Comparison of ENCODE assay signal across 23 cellular contexts in the genomic region with DNA sequence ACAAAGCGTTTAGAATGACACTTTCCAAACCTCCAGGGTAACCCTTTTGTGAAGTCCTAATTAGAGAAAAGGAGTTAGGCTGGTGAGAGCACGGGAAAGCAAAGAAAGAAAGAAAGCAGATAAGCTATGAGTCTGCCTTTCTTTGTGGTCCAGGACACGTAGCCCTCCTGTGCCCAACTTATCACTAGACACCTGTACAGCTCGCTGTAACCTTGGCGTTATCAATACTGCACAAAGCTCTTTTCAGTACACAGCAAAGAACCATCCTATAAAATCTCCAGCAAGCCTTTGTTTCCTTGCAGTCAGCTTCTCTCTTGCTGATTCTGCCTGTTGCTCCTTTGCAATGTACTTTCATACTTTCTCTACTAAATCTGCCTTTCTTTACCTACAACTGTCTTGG. TPM values are rescaled to one million over a fixed set of nuclear protein-coding genes. Genes with fewer than 3 reads are reported as not detected.
DNase-seq lines count a peak whose midpoint lies in the region; ATAC-seq, FAIRE-seq and TF ChIP-seq lines count a peak whose summit lies in the region.
"Had no signal": no experiment of that assay in that cellular context is flagged by ENCODE, and none has a peak within 500 bp of the region (broad histone marks: within the 10 kb centered on the region; RNA-seq: fewer than 3 reads in every experiment).

No MANE protein-coding gene starts in this region.

- WGBS in K562 (ENCODE audit: insufficient coverage, low coverage, missing lambda C conversion rate) = 2% methylated on average over 5 of the region's 5 CpGs

- no peaks in the 10 kb centered on the region for H3K36me3 Mint-ChIP-seq in progenitor cell of endocrine pancreas (ENCODE audit: insufficient read depth)
- H3K36me3 Mint-ChIP-seq: CD8-positive, alpha-beta T cell had no signal

- TF ChIP-seq CTCF in K562 (IDR thresholded peaks at IDR 0.05 in 2 of 3, conservative IDR thresholded peaks at IDR 0.05 in 1 of 3; ENCODE audit: insufficient read depth in 2 of 3, low read depth in 1 of 3, low read length in 3 of 3) (no peak), progenitor cell of endocrine pancreas (IDR thresholded peaks at IDR 0.05; ENCODE audit: unreplicated experiment) (no peak)

- no peaks in the 10 kb centered on the region for H4K20me1 ChIP-seq in K562 (replicated peaks; ENCODE audit: control insufficient read depth, insufficient read depth, low read length)
- H4K20me1 ChIP-seq: BLaER1 treated with 17β-estradiol and CSF1 and Interleukin-3, amounts not matched to agents 10 nM and 100 nM had no signal

- DNase-seq in DMS 273 (lab: John Stamatoyannopoulos, UW; ENCODE audit: unreplicated experiment) (peak; percentile 2), DMS 273 treated with DMSO at 0.1 percent for 48 hours (lab: John Stamatoyannopoulos, UW) (no peak), K562 (ENCODE audit: extremely low read depth in 1 of 4, low spot score in 3 of 4) (peak in 1 of 4 experiments; percentile 60), progenitor cell of endocrine pancreas (ENCODE audit: low spot score, unreplicated experiment) (no peak), posterior cingulate gyrus (no peak)
- no peak for DNase-seq in stimulated activated CD4-positive, alpha-beta T cell treated with anti-CD3 and anti-CD28 coated beads, Interleukin-12 subunit alpha, Interleukin-12 subunit beta, amount 100 ng/mL, for 4 hours
- DNase-seq: AML-193; Caco-2; Calu3; CD4-positive, alpha-beta T cell; CD8-positive, alpha-beta T cell; DMS79 treated with DMSO at 0.1 percent for 48 hours; GF-D8 had no signal

- no peaks in the 10 kb centered on the region for H3K79me2 ChIP-seq in K562 (ENCODE audit: control insufficient read depth, insufficient read depth, low read length)

- H3K36me3 ChIP-seq in K562 (ENCODE audit: control insufficient read depth, insufficient read depth, low read length) = no peaks in the 10 kb centered on the region
- H3K36me3 ChIP-seq: BLaER1 treated with 17β-estradiol and CSF1 and Interleukin-3, amounts not matched to agents 10 nM and 100 nM had no signal

- no peak overlapping the region for H3K9ac ChIP-seq in K562 (ENCODE audit: insufficient read depth in 1 of 2, low read depth in 2 of 2, low read length in 2 of 2)
- H3K9ac ChIP-seq: BLaER1 treated with 17β-estradiol and CSF1 and Interleukin-3, amounts not matched to agents 10 nM and 100 nM had no signal

- TF ChIP-seq RAD21 in K562 (CRISPR knock-in tag; conservative IDR thresholded peaks at IDR 0.05 in 1 of 2, IDR thresholded peaks at IDR 0.05 in 1 of 2) = no peak

- peak overlapping the region; percentile 15; the same call in 1 of the 2 replicates for H2AFZ ChIP-seq in K562 (ENCODE audit: low read depth, low read length)

- ATAC-seq in K562 = peak; percentile 68
- ATAC-seq: CD8-positive, alpha-beta T cell; GM12878 had no signal

- peaks cover 8% of the 10 kb centered on the region for H3K9me3 Mint-ChIP-seq in progenitor cell of endocrine pancreas (ENCODE audit: low read depth)
- H3K9me3 Mint-ChIP-seq: CD4-positive, alpha-beta T cell; CD8-positive, alpha-beta T cell had no signal

- no peak for TF ChIP-seq POLR2A in K562 (conservative IDR thresholded peaks at IDR 0.05)

- no peak for FAIRE-seq in K562 (lab: Jason Lieb, UNC)
- FAIRE-seq: A549, D721Med, G401.6, GM12878, GM12892, GM18507 had no signal

- H3K27me3 Mint-ChIP-seq in progenitor cell of endocrine pancreas = peaks cover 28% of the 10 kb centered on the region

- no peaks in the 10 kb centered on the region for H3K27me3 ChIP-seq in K562 (ENCODE audit: control insufficient read depth in 2 of 2, insufficient read depth in 2 of 2, low read length in 2 of 2)
- H3K27me3 ChIP-seq: BLaER1 treated with 17β-estradiol and CSF1 and Interleukin-3, amounts not matched to agents 10 nM and 100 nM had no signal

- in situ Hi-C loops in K562 (cut with MboI) = no loop called here

- no peak overlapping the region; the same call in 1 of the 2 replicates for H3K4me2 ChIP-seq in K562 (ENCODE audit: insufficient read depth, low read length)
- H3K4me2 ChIP-seq: A549; BLaER1 treated with 17β-estradiol and CSF1 and Interleukin-3, amounts not matched to agents 10 nM and 100 nM had no signal

- no peaks in the 10 kb centered on the region for H3K4me1 ChIP-seq in K562 (replicated peaks in 1 of 2; ENCODE audit: control insufficient read depth in 2 of 2, insufficient read depth in 2 of 2, low read length in 2 of 2)
- H3K4me1 ChIP-seq: A549; BLaER1 treated with 17β-estradiol and CSF1 and Interleukin-3, amounts not matched to agents 10 nM and 100 nM; Caco-2 had no signal

- H3K4me3 ChIP-seq in K562 = no peak overlapping the region
- H3K4me3 ChIP-seq: A549; BLaER1 treated with 17β-estradiol and CSF1 and Interleukin-3, amounts not matched to agents 10 nM and 100 nM; GM12878 had no signal

- H3K4me1 Mint-ChIP-seq in progenitor cell of endocrine pancreas (ENCODE audit: low read depth) = peaks cover 6% of the 10 kb centered on the region
- H3K4me1 Mint-ChIP-seq: B cell had no signal

- H3K9me1 ChIP-seq in K562 (ENCODE audit: control insufficient read depth, insufficient read depth, low read length) = no peaks in the 10 kb centered on the region

- no TSS peak for BruUV-seq in K562 (replicated peaks; lab: Mats Ljungman, UMichigan)

- TF ChIP-seq EP300 in K562 (IDR thresholded peaks at IDR 0.05; ENCODE audit: low read length) = no peak

- no peak overlapping the region for H3K27ac ChIP-seq in K562 (ENCODE audit: extremely low read depth, low read depth, low read length)
- H3K27ac ChIP-seq: 22Rv1; A549; BLaER1 treated with 17β-estradiol and CSF1 and Interleukin-3, amounts not matched to agents 10 nM and 100 nM; C4-2B had no signal

- peak overlapping the region; percentile 84 for H3K27ac Mint-ChIP-seq in progenitor cell of endocrine pancreas
- H3K27ac Mint-ChIP-seq: B cell; CD4-positive, alpha-beta T cell; CD8-positive, alpha-beta T cell had no signal

- intact Hi-C loops in K562 (cut with micrococcal nuclease) = loop anchor here (5.0 kb wide), 1 partner anchor 194 kb away; no protein-coding TSS in a partner anchor
- intact Hi-C loops in posterior cingulate gyrus (cut with DNase I) = no loop called here

- H3K9me3 ChIP-seq in K562 (replicated peaks; ENCODE audit: control insufficient read depth, insufficient read depth, low read depth, low read length) = no peaks in the 10 kb centered on the region; the same call in 1 of the 2 replicates
- H3K9me3 ChIP-seq: A549, Caco-2 had no signal

- POLR2A ChIA-PET in K562 (lab: Yijun Ruan, JAX) = interaction anchor here (0.9 kb wide), 1 partner anchor 10 kb away, joined by 3 read pairs; no protein-coding TSS in a partner anchor

- CTCF ChIA-PET in K562 (lab: Yijun Ruan, JAX; ENCODE audit: low intra/inter-chr PET ratio) = no interaction called here

- no peak overlapping the region for H3K4me3 Mint-ChIP-seq in progenitor cell of endocrine pancreas (ENCODE audit: low read depth)
- H3K4me3 Mint-ChIP-seq: B cell; CD4-positive, alpha-beta T cell; CD8-positive, alpha-beta T cell had no signal

TF ChIP-seq in K562, 482 proteins besides CTCF, POLR2A, EP300 and RAD21 (continues in another document):
- peak; percentile 70 for TF ChIP-seq CBFA2T3 (IDR thresholded peaks at IDR 0.05)
- no peak for TF ChIP-seq SPI1 (IDR thresholded peaks at IDR 0.05; ENCODE audit: borderline replicate concordance, low read depth, low read length)
- TF ChIP-seq ZC3H4 (CRISPR knock-in tag; IDR thresholded peaks at IDR 0.05; ENCODE audit: borderline replicate concordance) = no peak
- TF ChIP-seq TCF3 (CRISPR knock-in tag; IDR thresholded peaks at IDR 0.05) = peak; percentile 77
- TF ChIP-seq ZNF133 (CRISPR knock-in tag; IDR thresholded peaks at IDR 0.05) = no peak
- TF ChIP-seq ERF (CRISPR knock-in tag; IDR thresholded peaks at IDR 0.05) = no peak
- no peak for TF ChIP-seq KDM4B (IDR thresholded peaks at IDR 0.05; ENCODE audit: borderline replicate concordance in 2 of 2, low read depth in 1 of 2)
- TF ChIP-seq PRPF4 (IDR thresholded peaks at IDR 0.05; ENCODE audit: insufficient read depth, low read depth, low read length, poor library complexity, severe bottlenecking) = no peak
- TF ChIP-seq MAFK (IDR thresholded peaks at IDR 0.05; ENCODE audit: low read length) = no peak
- no peak for TF ChIP-seq ZKSCAN1 (IDR thresholded peaks at IDR 0.05; ENCODE audit: low read depth, low read length)
- TF ChIP-seq CBFA2T2 (conservative IDR thresholded peaks at IDR 0.05) = 0 out of 2 replicates have a peak, but pooled peaks have one; percentile 29
- TF ChIP-seq BRF1 (IDR thresholded peaks at IDR 0.05; ENCODE audit: borderline replicate concordance, extremely low read depth, insufficient read length) = no peak
- peak; percentile 54 for TF ChIP-seq TAL1 (IDR thresholded peaks at IDR 0.05)
- TF ChIP-seq MCM7 (IDR thresholded peaks at IDR 0.05) = no peak

RNA-seq across cellular contexts. Expression of a gene that starts 6.8 kb away (rescaled TPM):
- 93.1 and 115 TPM in 2 replicates for total RNA-seq in K562 (2011; cell fraction: chromatin; rRNA removed; ENCODE audit: low replicate concordance)
- total RNA-seq in K562 (2011; cell fraction: nucleolus; rRNA removed) = 55.0 and 57.7 TPM in 2 replicates
- total RNA-seq in K562 (2011; cell fraction: nucleoplasm; rRNA removed) = 70.5 and 103 TPM in 2 replicates
- total RNA-seq in K562 (2014; rRNA removed) (8.6 and 12.0 TPM in 2 replicates), K562 (2014; rRNA removed; fragmentation: Illumina TruSeq; extraction: Trizol) (18.2 and 20.3 TPM in 2 replicates), K562 (2015; rRNA removed; fragmentation: Illumina TruSeq; extraction: Trizol) (21.2 and 25.0 TPM in 2 replicates), K562 (2021) (32.2 and 34.7 TPM in 2 replicates), progenitor cell of endocrine pancreas (30.5 and 33.3 TPM in 2 replicates)
- polyA plus RNA-seq in K562 (2011; rRNA removed) (23.9 and 30.1 TPM in 2 replicates), K562 (2014; fragmentation: Illumina TruSeq; extraction: Trizol) (31.3 and 32.4 TPM in 2 replicates), K562 (2014; fragmentation: Nextera tagmentation; extraction: Ambion mirVana) (10 to 100 TPM; 69.0 to 74.6 TPM), K562 (2014; rRNA removed) (29.3 and 34.2 TPM in 2 replicates)
- polyA plus RNA-seq in K562 (2011; cell fraction: cytosol; rRNA removed) = 32.0 and 57.1 TPM in 2 replicates
- polyA plus RNA-seq in K562 (2011; cell fraction: nucleus; rRNA removed) = 43.7 and 90.2 TPM in 2 replicates
- polyA plus RNA-seq in K562 (2012) = 23.4 and 26.3 TPM in 2 replicates
- 35.2 and 39.5 TPM in 2 replicates for polyA minus RNA-seq in K562 (2011; rRNA and poly(A)+ RNA removed)
- polyA minus RNA-seq in K562 (2011; cell fraction: cytosol; rRNA and poly(A)+ RNA removed) = 22.0 and 27.3 TPM in 2 replicates
- 43.6 and 57.0 TPM in 2 replicates for polyA minus RNA-seq in K562 (2011; cell fraction: nucleus; rRNA and poly(A)+ RNA removed)
